ENCODE assay signal across 1 cellular context in the genomic region with DNA sequence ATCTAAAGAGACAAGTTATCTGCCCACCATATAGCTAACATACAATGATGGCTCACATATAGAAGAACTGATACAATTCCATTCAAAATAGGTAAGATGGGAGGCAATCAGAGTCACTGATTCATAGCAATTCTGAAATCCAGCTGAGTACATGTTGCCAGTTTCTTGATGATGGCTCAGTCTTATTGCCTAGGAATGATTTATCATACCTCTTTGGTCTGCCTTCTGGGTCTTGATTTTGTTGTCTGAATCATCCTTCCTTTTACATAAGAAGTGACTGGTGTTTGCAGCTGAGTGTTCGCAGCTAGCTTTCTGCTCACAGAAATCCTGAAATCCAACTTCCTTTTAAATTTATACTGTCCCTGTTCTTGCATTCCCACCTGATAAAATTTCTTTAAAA.
TF ChIP-seq lines count a peak whose summit lies in the region.

No MANE protein-coding gene starts in this region.

TF ChIP-seq in IMR-90, 13 proteins besides CTCF, POLR2A, EP300 and RAD21 (continued from another document):
- TF ChIP-seq RFX5 (IDR thresholded peaks at IDR 0.05; ENCODE audit: low read depth, low read length), result no peak
- TF ChIP-seq RCOR1 (IDR thresholded peaks at IDR 0.05; ENCODE audit: insufficient replicate concordance, low read length), result no peak
